In the genomic region with DNA sequence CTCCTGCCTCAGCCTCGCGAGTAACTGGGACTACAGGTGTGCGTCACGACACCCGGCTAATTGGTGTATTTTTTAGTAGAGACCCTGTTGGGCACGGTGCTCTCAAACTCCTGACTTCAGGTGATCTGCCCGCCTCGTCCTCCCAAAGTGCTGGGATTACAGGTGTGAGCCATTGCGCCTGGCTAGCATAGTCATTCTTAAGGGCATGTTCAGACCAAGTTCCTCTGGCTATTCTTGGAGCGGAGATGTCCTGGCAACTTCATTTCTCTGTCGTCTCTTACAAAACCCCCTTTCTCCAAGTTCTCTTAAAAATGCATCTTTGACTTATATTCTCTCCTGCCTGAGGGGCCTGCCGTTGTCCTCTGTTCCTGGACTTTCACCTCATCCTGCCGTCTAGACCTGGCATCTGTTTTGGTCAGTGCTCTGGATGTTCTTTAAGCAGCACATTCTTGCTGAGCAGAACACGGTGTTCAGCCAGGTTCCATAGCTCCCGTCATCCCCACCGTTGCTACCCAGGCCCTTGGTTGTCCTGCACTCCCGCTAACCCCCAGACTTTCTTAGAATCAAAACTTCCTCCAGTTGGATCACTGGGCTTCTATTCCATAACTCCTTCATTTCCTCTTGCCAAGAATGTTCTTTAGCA, we compare ENCODE assay signal across 15 cellular contexts.
DNase-seq lines count a peak whose midpoint lies in the region; ATAC-seq, FAIRE-seq and TF ChIP-seq lines count a peak whose summit lies in the region.
"Had no signal": no experiment of that assay in that cellular context is flagged by ENCODE, and none has a peak within 500 bp of the region (broad histone marks: within the 10 kb centered on the region; RNA-seq: fewer than 3 reads in every experiment).

No MANE protein-coding gene starts in this region.

- H2AFZ ChIP-seq in keratinocyte (ENCODE audit: control insufficient read depth, low read length): no peak overlapping the region

- DNase-seq in bronchial epithelial cell (ENCODE audit: low read depth): peak; percentile 53
- DNase-seq in epithelial cell of esophagus (ENCODE audit: low read depth): peak; percentile 82
- no peak for DNase-seq in keratinocyte (ENCODE audit: low read depth, low spot score)
- peak in 1 of 2 donors; percentile 34 for DNase-seq in gastrocnemius medialis
- DNase-seq in stimulated activated naive CD8-positive, alpha-beta T cell treated with anti-CD3 and anti-CD28 coated beads, Interleukin-15, Interleukin-2, amounts not matched to agents 100 U/mL and 50 U/mL, for 24 hours: no peak
- no peak for DNase-seq in vagina (ENCODE audit: extremely low spot score in 2 of 2)
- DNase-seq: Calu3; CD4-positive, alpha-beta T cell; DMS 273 treated with DMSO at 0.1 percent for 48 hours; HCEC 1CT; HFFc6; IMR-90 had no signal

- H3K9me3 ChIP-seq in keratinocyte (ENCODE audit: control insufficient read depth, low read depth, low read length): no peaks in the 10 kb centered on the region
- no peaks in the 10 kb centered on the region for H3K9me3 ChIP-seq in gastrocnemius medialis
- H3K9me3 ChIP-seq in vagina: no peaks in the 10 kb centered on the region

- TF ChIP-seq CTCF in bronchial epithelial cell (IDR thresholded peaks at IDR 0.05; ENCODE audit: insufficient read depth, low read length, severe bottlenecking): no peak
- TF ChIP-seq CTCF in epithelial cell of esophagus (IDR thresholded peaks at IDR 0.05; ENCODE audit: insufficient read depth, low read depth, low read length, missing control alignments): no peak
- TF ChIP-seq CTCF in keratinocyte (optimal IDR thresholded peaks at IDR 0.05 in 1 of 3, IDR thresholded peaks at IDR 0.05 in 1 of 3, conservative IDR thresholded peaks at IDR 0.05 in 1 of 3; ENCODE audit: extremely low read depth in 1 of 3, insufficient read depth in 2 of 3, low read length in 3 of 3): no peak
- TF ChIP-seq CTCF in gastrocnemius medialis (IDR thresholded peaks at IDR 0.05 in 4 of 5, conservative IDR thresholded peaks at IDR 0.05 in 1 of 5): no peak
- TF ChIP-seq CTCF in vagina (IDR thresholded peaks at IDR 0.05): no peak

- H3K4me3 ChIP-seq in bronchial epithelial cell (ENCODE audit: low read depth, low read length) (no peak overlapping the region), epithelial cell of esophagus (ENCODE audit: low read length) (no peak overlapping the region), keratinocyte (ENCODE audit: control insufficient read depth in 2 of 3, extremely low read depth in 1 of 3, insufficient read depth in 2 of 3, low read depth in 1 of 3, low read length in 3 of 3) (no peak overlapping the region), gastrocnemius medialis (no peak overlapping the region), vagina (no peak overlapping the region)

- no peaks in the 10 kb centered on the region for H4K20me1 ChIP-seq in keratinocyte (ENCODE audit: control insufficient read depth, extremely low read depth, insufficient read depth, low read length)

- H3K27ac ChIP-seq in keratinocyte (ENCODE audit: control insufficient read depth, insufficient read depth, low read length) (no peak overlapping the region), gastrocnemius medialis (no peak overlapping the region), vagina (no peak overlapping the region)
- H3K27ac ChIP-seq: HL-60 had no signal

- ATAC-seq in gastrocnemius medialis (peak; percentile 77 to 78), GM21529 (IDR thresholded peaks at IDR 0.05; ENCODE audit: unreplicated experiment) (no peak)
- ATAC-seq in stimulated activated naive CD8-positive, alpha-beta T cell treated with anti-CD3 and anti-CD28 coated beads, Interleukin-15, Interleukin-2, amounts not matched to agents 100 U/mL and 50 U/mL, for 24 hours: no peak

- TF ChIP-seq POLR2A in gastrocnemius medialis (IDR thresholded peaks at IDR 0.05) (no peak), vagina (IDR thresholded peaks at IDR 0.05) (no peak)

- H3K36me3 ChIP-seq in bronchial epithelial cell (ENCODE audit: control insufficient read depth, insufficient read depth, low read length) (no peaks in the 10 kb centered on the region), keratinocyte (ENCODE audit: control insufficient read depth in 2 of 2, extremely low read depth in 1 of 2, insufficient read depth in 2 of 2, low read length in 2 of 2) (no peaks in the 10 kb centered on the region), gastrocnemius medialis (no peaks in the 10 kb centered on the region), vagina (no peaks in the 10 kb centered on the region)

- FAIRE-seq in bronchial epithelial cell (lab: Jason Lieb, UNC) (no peak), keratinocyte (lab: Jason Lieb, UNC) (no peak)
- FAIRE-seq: A204.1 had no signal

- dilution Hi-C loops in keratinocyte (cut with MboI; ENCODE audit: extremely low pct_ligation_motif_present, low sequenced_read_pairs): no loop called here

- peaks cover 2% of the 10 kb centered on the region for H3K9me1 ChIP-seq in keratinocyte (ENCODE audit: control insufficient read depth, extremely low read depth, insufficient read depth, low read length)

- H3K9ac ChIP-seq in keratinocyte (ENCODE audit: control insufficient read depth, extremely low read depth, insufficient read depth, low read length): no peak overlapping the region

- H3K27me3 ChIP-seq in bronchial epithelial cell (ENCODE audit: control insufficient read depth, insufficient read depth, low read length): no peaks in the 10 kb centered on the region
- no peaks in the 10 kb centered on the region for H3K27me3 ChIP-seq in keratinocyte (ENCODE audit: control insufficient read depth, extremely low read depth, insufficient read depth, low read length)
- no peaks in the 10 kb centered on the region for H3K27me3 ChIP-seq in gastrocnemius medialis
- H3K27me3 ChIP-seq in vagina: no peaks in the 10 kb centered on the region

- H3K4me1 ChIP-seq in keratinocyte (ENCODE audit: control insufficient read depth, extremely low read depth, insufficient read depth, low read length) (peaks cover 6% of the 10 kb centered on the region), gastrocnemius medialis (no peaks in the 10 kb centered on the region), vagina (no peaks in the 10 kb centered on the region)

- H3K4me2 ChIP-seq in keratinocyte (ENCODE audit: control insufficient read depth, extremely low read depth, insufficient read depth, low read depth, low read length): peak overlapping the region; percentile 9

- intact Hi-C loops in gastrocnemius medialis (cut with DNase I; ENCODE audit: low total_unique reads) (no loop called here), vagina (cut with DNase I) (no loop called here)

- H3K79me2 ChIP-seq in keratinocyte (ENCODE audit: control insufficient read depth, insufficient read depth, low read length): no peaks in the 10 kb centered on the region

- in situ Hi-C loops in gastrocnemius medialis (cut with MboI; ENCODE audit: low sequenced_read_pairs in 4 of 4): no loop called here

Comparison
In these comparisons a context has a peak if more than half of its experiments do, and no peak if none do; other contexts are left out.
1. DNase-seq: peak in bronchial epithelial cell (single experiment) and epithelial cell of esophagus (single experiment); none in keratinocyte (single experiment), stimulated activated naive CD8-positive, alpha-beta T cell treated with anti-CD3 and anti-CD28 coated beads, Interleukin-15, Interleukin-2, amounts not matched to agents 100 U/mL and 50 U/mL, for 24 hours (single experiment) and vagina (0 of 2).
2. ATAC-seq: peak in gastrocnemius medialis (2 of 2); none in GM21529 (single experiment) and stimulated activated naive CD8-positive, alpha-beta T cell treated with anti-CD3 and anti-CD28 coated beads, Interleukin-15, Interleukin-2, amounts not matched to agents 100 U/mL and 50 U/mL, for 24 hours (single experiment).